In genomic region chr3:65481085-65481484, GRCh38 we compare ENCODE assay signal across 28 cellular contexts.
"Had no signal": no experiment of that assay in that cellular context is flagged by ENCODE, and none has a peak within 500 bp of the region (broad histone marks: within the 10 kb centered on the region; RNA-seq: fewer than 3 reads in every experiment).

No MANE protein-coding gene starts in this region.

- H3K4me1 Mint-ChIP-seq: stimulated activated effector memory CD8-positive, alpha-beta T cell treated with anti-CD3 and anti-CD28 coated beads, Interleukin-12 subunit alpha, Interleukin-12 subunit beta, amount 100 ng/mL, for 72 hours; stimulated activated memory B cell treated with anti-CD40 and anti-IgM and Interleukin-4, amounts not matched to agents 10 μg/mL and 1 μg/mL and 100 μg/mL, for 72 hours; stimulated activated naive B cell treated with anti-CD40 and anti-IgM and Interleukin-4, amounts not matched to agents 10 μg/mL and 1 μg/mL and 100 μg/mL, for 72 hours; stimulated activated naive CD8-positive, alpha-beta T cell treated with anti-CD3 and anti-CD28 coated beads, Interleukin-15, amount 100 ng/mL, for 72 hours had no signal

- H3K27me3 Mint-ChIP-seq: stimulated activated memory B cell treated with anti-CD40 and anti-IgM and Interleukin-4, amounts not matched to agents 10 μg/mL and 1 μg/mL and 100 μg/mL, for 72 hours; stimulated activated naive B cell treated with anti-CD40 and anti-IgM and Interleukin-4, amounts not matched to agents 10 μg/mL and 1 μg/mL and 100 μg/mL, for 72 hours; stimulated activated naive CD8-positive, alpha-beta T cell treated with anti-CD3 and anti-CD28 coated beads, Interleukin-15, amount 100 ng/mL, for 72 hours; stimulated activated naive CD8-positive, alpha-beta T cell treated with anti-CD3 and anti-CD28 coated beads, Interleukin-15, Interleukin-2, amounts not matched to agents 100 ng/mL and 50 ng/mL, for 24 hours; type B pancreatic cell had no signal

- H3K27ac Mint-ChIP-seq: stimulated activated effector memory CD8-positive, alpha-beta T cell treated with anti-CD3 and anti-CD28 coated beads, Interleukin-12 subunit alpha, Interleukin-12 subunit beta, amount 100 ng/mL, for 72 hours; stimulated activated memory B cell treated with anti-CD40 and anti-IgM and Interleukin-4, amounts not matched to agents 10 μg/mL and 1 μg/mL and 100 μg/mL, for 72 hours; stimulated activated naive B cell treated with anti-CD40 and anti-IgM and Interleukin-4, amounts not matched to agents 10 μg/mL and 1 μg/mL and 100 μg/mL, for 72 hours; stimulated activated naive CD8-positive, alpha-beta T cell treated with anti-CD3 and anti-CD28 coated beads, Interleukin-15, amount 100 ng/mL, for 72 hours; stimulated activated naive CD8-positive, alpha-beta T cell treated with anti-CD3 and anti-CD28 coated beads, Interleukin-15, Interleukin-2, amounts not matched to agents 100 ng/mL and 50 ng/mL, for 24 hours; type B pancreatic cell had no signal

- H3K27me3 ChIP-seq: stomach, suprapubic skin, testis, thyroid gland, tibial artery, tibial nerve, transverse colon, upper lobe of left lung, upper lobe of right lung, uterus, vagina had no signal

- H3K4me3 ChIP-seq: stomach, suprapubic skin, testis, thoracic aorta, thyroid gland, tibial artery, tibial nerve, transverse colon, upper lobe of left lung, upper lobe of right lung, uterus, vagina had no signal

- DNase-seq: stimulated activated CD4-positive, alpha-beta T cell treated with anti-CD3 and anti-CD28 coated beads, Interleukin-2, amount 100 ng/mL, for 48 hours; stimulated activated CD4-positive, alpha-beta T cell treated with anti-CD3 and anti-CD28 coated beads, Interleukin-4, amount 100 ng/mL, for 1 hour; stimulated activated CD4-positive, alpha-beta T cell treated with anti-CD3 and anti-CD28 coated beads, Interleukin-4, amount 100 ng/mL, for 24 hours; stimulated activated CD4-positive, alpha-beta T cell treated with anti-CD3 and anti-CD28 coated beads, Interleukin-4, amount 100 ng/mL, for 4 hours; stimulated activated CD8-positive, alpha-beta memory T cell treated with anti-CD3 and anti-CD28 coated beads, Interleukin-4, amount 100 ng/mL, for 48 hours; stimulated activated naive B cell treated with anti-CD40 and anti-IgM and Interleukin-4, amounts not matched to agents 10 μg/mL and 1 μg/mL and 100 μg/mL, for 72 hours; stimulated activated naive CD4-positive, alpha-beta T cell; stimulated activated naive CD4-positive, alpha-beta T cell treated with Interleukin-2 at 50 U/mL for 16 hours; stimulated activated naive CD8-positive, alpha-beta T cell treated with anti-CD3 and anti-CD28 coated beads, Interleukin-15, amount 100 ng/mL, for 72 hours; stimulated activated naive CD8-positive, alpha-beta T cell treated with anti-CD3 and anti-CD28 coated beads, Interleukin-15, Interleukin-2, amounts not matched to agents 100 U/mL and 50 U/mL, for 24 hours; stomach; substantia nigra; testis; thyroid gland; tibial artery; transverse colon; trophoblast cell; upper lobe of left lung; upper lobe of right lung; uterus had no signal

- H3K27ac ChIP-seq: stomach, suprapubic skin, testis, thoracic aorta, thyroid gland, tibial artery, tibial nerve, transverse colon, upper lobe of left lung, upper lobe of right lung, uterus, vagina had no signal

- H3K36me3 Mint-ChIP-seq: stimulated activated effector memory CD8-positive, alpha-beta T cell treated with anti-CD3 and anti-CD28 coated beads, Interleukin-12 subunit alpha, Interleukin-12 subunit beta, amount 100 ng/mL, for 72 hours; stimulated activated memory B cell treated with anti-CD40 and anti-IgM and Interleukin-4, amounts not matched to agents 10 μg/mL and 1 μg/mL and 100 μg/mL, for 72 hours; stimulated activated naive B cell treated with anti-CD40 and anti-IgM and Interleukin-4, amounts not matched to agents 10 μg/mL and 1 μg/mL and 100 μg/mL, for 72 hours had no signal

- H3K36me3 ChIP-seq: suprapubic skin, thoracic aorta, thyroid gland, tibial artery, tibial nerve, transverse colon, upper lobe of left lung, upper lobe of right lung, uterus, vagina had no signal

- H3K9me3 Mint-ChIP-seq: stimulated activated naive B cell treated with anti-CD40 and anti-IgM and Interleukin-4, amounts not matched to agents 10 μg/mL and 1 μg/mL and 100 μg/mL, for 72 hours; stimulated activated naive CD8-positive, alpha-beta T cell treated with anti-CD3 and anti-CD28 coated beads, Interleukin-15, Interleukin-2, amounts not matched to agents 100 ng/mL and 50 ng/mL, for 24 hours; type B pancreatic cell had no signal

- H3K9me3 ChIP-seq: stomach, suprapubic skin, testis, thoracic aorta, thyroid gland, tibial artery, tibial nerve, transverse colon, upper lobe of left lung, upper lobe of right lung, uterus, vagina had no signal

- H3K4me3 Mint-ChIP-seq: stimulated activated effector memory CD8-positive, alpha-beta T cell treated with anti-CD3 and anti-CD28 coated beads, Interleukin-12 subunit alpha, Interleukin-12 subunit beta, amount 100 ng/mL, for 72 hours; stimulated activated memory B cell treated with anti-CD40 and anti-IgM and Interleukin-4, amounts not matched to agents 10 μg/mL and 1 μg/mL and 100 μg/mL, for 72 hours; stimulated activated naive B cell treated with anti-CD40 and anti-IgM and Interleukin-4, amounts not matched to agents 10 μg/mL and 1 μg/mL and 100 μg/mL, for 72 hours; stimulated activated naive CD8-positive, alpha-beta T cell treated with anti-CD3 and anti-CD28 coated beads, Interleukin-15, amount 100 ng/mL, for 72 hours; stimulated activated naive CD8-positive, alpha-beta T cell treated with anti-CD3 and anti-CD28 coated beads, Interleukin-15, Interleukin-2, amounts not matched to agents 100 ng/mL and 50 ng/mL, for 24 hours; type B pancreatic cell had no signal
